ENCODE assay signal across 8 cellular contexts in the genomic region with DNA sequence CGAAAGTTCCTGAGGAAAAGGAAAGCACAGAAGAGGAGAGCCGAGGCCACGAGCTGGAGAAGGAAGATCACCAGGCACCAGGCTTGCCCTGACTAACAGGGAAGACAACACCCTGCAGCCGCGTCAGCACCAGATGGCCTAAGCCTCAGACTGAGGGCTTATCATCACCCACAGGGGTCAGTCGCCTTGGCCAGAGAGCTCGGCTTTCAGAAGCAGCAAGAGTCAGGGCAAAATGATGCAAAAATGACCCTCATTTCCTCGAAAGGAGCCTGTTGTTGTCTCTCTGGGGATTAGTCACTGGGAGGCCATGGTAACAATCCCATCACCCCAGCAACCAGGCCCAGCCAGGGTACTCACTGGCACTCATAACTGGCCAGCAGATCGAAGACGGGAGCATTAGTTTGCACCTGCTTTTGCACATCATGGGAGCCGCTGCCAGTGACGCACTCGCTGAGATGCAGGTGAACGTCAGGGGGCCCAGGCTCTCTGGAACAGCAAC. TPM values are rescaled to one million over a fixed set of nuclear protein-coding genes. Genes with fewer than 3 reads are reported as not detected.
A peak's percentile ranks its signal among the peaks of the same experiment; 100 is the strongest.
DNase-seq lines count a peak whose midpoint lies in the region; ATAC-seq lines count a peak whose summit lies in the region.

No MANE protein-coding gene starts in this region.

- H3K36me3 ChIP-seq in duodenal mucosa (ENCODE audit: control insufficient read depth in 1 of 2, insufficient read depth in 2 of 2, low read length in 2 of 2), result peaks cover 3 to 13% of the 10 kb centered on the region in 2 donors
- no peaks in the 10 kb centered on the region for H3K36me3 ChIP-seq in CD8-positive, alpha-beta memory T cell (ENCODE audit: insufficient read depth, low read length)

- no peak overlapping the region for H3K4me3 Mint-ChIP-seq in CD8-positive, alpha-beta memory T cell

- peak; percentile 74 for DNase-seq in ACHN
- DNase-seq in NCI-H2107 treated with DMSO at 0.1 percent for 48 hours (lab: John Stamatoyannopoulos, UW; ENCODE audit: unreplicated experiment), result peak; percentile 75
- peak; percentile 91 for DNase-seq in mesenteric fat pad (ENCODE audit: low spot score)
- DNase-seq in NCI-H345 treated with DMSO at 0.1 percent for 48 hours (lab: John Stamatoyannopoulos, UW; ENCODE audit: unreplicated experiment), result no peak
- DNase-seq in activated naive CD4-positive, alpha-beta T cell treated with anti-CD3 and anti-CD28 coated beads, Interleukin-2, amount 50 U/mL, for 16 hours, result no peak
- DNase-seq in CD8-positive, alpha-beta memory T cell, result no peak

- H3K27me3 Mint-ChIP-seq in CD8-positive, alpha-beta memory T cell, result no peaks in the 10 kb centered on the region

- no peaks in the 10 kb centered on the region for H3K4me1 Mint-ChIP-seq in CD8-positive, alpha-beta memory T cell

- H3K27ac ChIP-seq in duodenal mucosa (ENCODE audit: low read depth, low read length), result peak overlapping the region; percentile 68
- no peak overlapping the region for H3K27ac ChIP-seq in CD8-positive, alpha-beta memory T cell (ENCODE audit: low read depth, low read length)

- ATAC-seq in HG03108 (IDR thresholded peaks at IDR 0.05; ENCODE audit: unreplicated experiment), result no peak

- H3K4me1 ChIP-seq in duodenal mucosa (ENCODE audit: control insufficient read depth in 1 of 2, insufficient read depth in 2 of 2, low read length in 2 of 2), result peaks cover 13 to 18% of the 10 kb centered on the region in 2 donors
- H3K4me1 ChIP-seq in CD8-positive, alpha-beta memory T cell (ENCODE audit: insufficient read depth, low read length), result no peaks in the 10 kb centered on the region

- H3K9me3 Mint-ChIP-seq in CD8-positive, alpha-beta memory T cell, result no peaks in the 10 kb centered on the region

- H3K36me3 Mint-ChIP-seq in CD8-positive, alpha-beta memory T cell, result peaks cover 0 to 76% (median 25%) of the 10 kb centered on the region in 3 donors

- POLR2A ChIA-PET in CD8-positive, alpha-beta memory T cell (lab: Charles Lee), result no interaction called here

- CTCF ChIA-PET in CD8-positive, alpha-beta memory T cell (lab: Charles Lee), result no interaction called here

- in situ Hi-C loops in ACHN (cut with HindIII; ENCODE audit: low pct_ligation_motif_present, low pct_unique_long_range_greater_than_20kb, low sequenced_read_pairs), result loop anchor here (25.0 kb wide), 1 partner anchor 193 kb away; no protein-coding TSS in a partner anchor

- peak overlapping the region in 3 of 8 donors; percentile 19 to 87 (median 61) for H3K27ac Mint-ChIP-seq in CD8-positive, alpha-beta memory T cell

- no peak overlapping the region for H3K4me3 ChIP-seq in duodenal mucosa (ENCODE audit: low read depth in 1 of 2, low read length in 2 of 2)
- no peak overlapping the region for H3K4me3 ChIP-seq in CD8-positive, alpha-beta memory T cell (ENCODE audit: low read length)

- peak overlapping the region in 1 of 2 donors; percentile 3 for H3K9ac ChIP-seq in duodenal mucosa (ENCODE audit: low read depth in 1 of 2, low read length in 2 of 2)

- no peaks in the 10 kb centered on the region for H3K27me3 ChIP-seq in duodenal mucosa (ENCODE audit: control insufficient read depth in 1 of 2, insufficient read depth in 2 of 2, low read length in 2 of 2)
- no peaks in the 10 kb centered on the region for H3K27me3 ChIP-seq in CD8-positive, alpha-beta memory T cell (ENCODE audit: insufficient read depth, low read length, poor library complexity, severe bottlenecking)

- H3K9me3 ChIP-seq in duodenal mucosa (ENCODE audit: control insufficient read depth in 1 of 2, low read length in 2 of 2), result no peaks in the 10 kb centered on the region
- H3K9me3 ChIP-seq in CD8-positive, alpha-beta memory T cell (ENCODE audit: low read length), result no peaks in the 10 kb centered on the region

RNA-seq across cellular contexts. Expression of a gene that starts 42.7 kb away (rescaled TPM):
- 237 TPM for total RNA-seq in mesenteric fat pad
- 10 to 100 TPM; 98.0 to 98.6 TPM for total RNA-seq in CD8-positive, alpha-beta memory T cell
- 737 TPM for polyA plus RNA-seq in CD8-positive, alpha-beta memory T cell

Comparison
In these comparisons a context has a peak if more than half of its experiments do, and no peak if none do; other contexts are left out.
1. DNase-seq: peak in ACHN (single experiment), NCI-H2107 treated with DMSO at 0.1 percent for 48 hours (single experiment) and mesenteric fat pad (single experiment); none in NCI-H345 treated with DMSO at 0.1 percent for 48 hours (single experiment), activated naive CD4-positive, alpha-beta T cell treated with anti-CD3 and anti-CD28 coated beads, Interleukin-2, amount 50 U/mL, for 16 hours (single experiment) and CD8-positive, alpha-beta memory T cell (0 of 5).